ENCODE assay signal across 8 cellular contexts in the genomic region with DNA sequence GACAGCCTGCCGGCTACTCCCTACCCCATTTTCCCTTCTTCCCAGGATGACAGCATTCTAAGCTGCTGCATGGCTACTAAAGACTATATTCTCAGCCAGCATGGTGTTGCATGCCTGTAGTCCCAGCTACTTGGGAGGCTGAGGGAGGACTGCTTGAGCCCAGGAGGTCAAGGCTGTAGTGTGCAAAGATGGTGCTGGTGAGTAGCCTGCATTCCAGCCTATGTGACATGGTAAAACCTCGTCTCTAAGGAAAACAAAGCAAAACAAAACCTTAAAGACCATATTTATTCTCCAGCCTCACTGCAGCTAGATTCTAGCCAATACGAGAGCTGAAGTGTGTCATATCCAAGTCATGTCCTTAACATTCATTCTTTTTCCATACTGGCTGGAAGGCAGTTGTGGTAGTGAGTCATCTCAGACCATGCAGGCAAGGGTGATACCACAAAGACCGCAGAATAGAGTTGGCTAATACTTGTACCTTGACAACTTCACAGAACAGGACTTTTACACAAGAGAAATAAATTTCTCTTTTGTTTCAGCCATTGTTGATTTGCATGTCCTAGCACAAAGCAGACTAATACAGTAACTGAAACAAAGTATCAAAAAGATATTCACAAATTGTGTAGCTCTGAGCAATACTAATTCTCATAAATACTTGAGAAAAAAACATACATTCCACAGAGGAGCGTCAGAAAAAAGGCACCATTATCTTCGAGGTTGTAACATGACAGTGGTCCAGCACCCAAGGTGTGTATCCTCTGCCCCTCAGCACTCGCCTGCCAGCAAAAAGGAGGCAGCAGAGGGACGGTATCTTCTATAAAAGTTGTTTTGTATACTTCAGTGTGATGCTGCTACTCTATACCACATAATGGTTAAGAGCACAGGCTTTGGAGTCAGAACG. TPM values are rescaled to one million over a fixed set of nuclear protein-coding genes. Genes with fewer than 3 reads are reported as not detected.
DNase-seq lines count a peak whose midpoint lies in the region; ATAC-seq and TF ChIP-seq lines count a peak whose summit lies in the region.

No MANE protein-coding gene starts in this region.

- peak; percentile 68 for DNase-seq in CD1c-positive myeloid dendritic cell (ENCODE audit: extremely low spot score)
- peak; percentile 66 for DNase-seq in HK-2 (ENCODE audit: unreplicated experiment)
- peak; percentile 49 to 56 for DNase-seq in activated CD4-positive, alpha-beta T cell treated with anti-CD3 and anti-CD28 coated beads, Interleukin-2, amount 50 U/mL, for 48 hours
- peak; percentile 99 for DNase-seq in fibroblast of villous mesenchyme (ENCODE audit: low read depth)
- DNase-seq in smooth muscle cell of the brain vasculature (ENCODE audit: low read depth, low spot score) = peak; percentile 94
- DNase-seq in activated gamma-delta T cell (lab: John Stamatoyannopoulos, UW) = no peak
- no peak for DNase-seq in SK-N-DZ (ENCODE audit: low spot score)

- peak; percentile 54 for ATAC-seq in GM19468 (IDR thresholded peaks at IDR 0.05; ENCODE audit: extremely low read depth, unreplicated experiment)

- TF ChIP-seq CTCF in fibroblast of villous mesenchyme (IDR thresholded peaks at IDR 0.05; ENCODE audit: insufficient read depth, low read depth, low read length) = no peak

- H3K4me3 ChIP-seq in fibroblast of villous mesenchyme (ENCODE audit: low read depth, low read length) = peak overlapping the region; percentile 32

RNA-seq across cellular contexts. Expression of a gene that starts 14.8 kb away (rescaled TPM):
- 74.3 and 87.6 TPM in 2 replicates for total RNA-seq in fibroblast of villous mesenchyme
- polyA plus RNA-seq in SK-N-DZ (2014; cell fraction: cytosol; rRNA removed) = 27.2 and 29.1 TPM in 2 replicates
- 44.5 and 50.2 TPM in 2 replicates for polyA plus RNA-seq in SK-N-DZ (2014; cell fraction: nucleus; rRNA removed)

RNA-seq across cellular contexts. Expression of a gene that starts 15.0 kb away (rescaled TPM):
- 114 and 130 TPM in 2 replicates for total RNA-seq in fibroblast of villous mesenchyme
- 232 and 256 TPM in 2 replicates for polyA plus RNA-seq in SK-N-DZ (2014; cell fraction: cytosol; rRNA removed)
- 538 and 663 TPM in 2 replicates for polyA plus RNA-seq in SK-N-DZ (2014; cell fraction: nucleus; rRNA removed)

RNA-seq across cellular contexts. Expression of a gene that starts 34.7 kb away (rescaled TPM):
- total RNA-seq in fibroblast of villous mesenchyme = 84.1 and 108 TPM in 2 replicates
- 74.6 and 77.2 TPM in 2 replicates for polyA plus RNA-seq in SK-N-DZ (2014; cell fraction: cytosol; rRNA removed)
- 185 and 201 TPM in 2 replicates for polyA plus RNA-seq in SK-N-DZ (2014; cell fraction: nucleus; rRNA removed)

RNA-seq across cellular contexts. Expression of a gene that starts 35.0 kb away (rescaled TPM):
- total RNA-seq in fibroblast of villous mesenchyme = 66.9 and 77.0 TPM in 2 replicates
- polyA plus RNA-seq in SK-N-DZ (2014; cell fraction: cytosol; rRNA removed) = 126 and 133 TPM in 2 replicates
- 46.8 and 80.2 TPM in 2 replicates for polyA plus RNA-seq in SK-N-DZ (2014; cell fraction: nucleus; rRNA removed)

Comparison
In these comparisons a context has a peak if more than half of its experiments do, and no peak if none do; other contexts are left out.
1. DNase-seq: peak in CD1c-positive myeloid dendritic cell (single experiment), HK-2 (single experiment), activated CD4-positive, alpha-beta T cell treated with anti-CD3 and anti-CD28 coated beads, Interleukin-2, amount 50 U/mL, for 48 hours (2 of 2), fibroblast of villous mesenchyme (single experiment) and smooth muscle cell of the brain vasculature (single experiment); none in activated gamma-delta T cell (single experiment) and SK-N-DZ (single experiment).